ENCODE assay signal across 14 cellular contexts in the genomic region with DNA sequence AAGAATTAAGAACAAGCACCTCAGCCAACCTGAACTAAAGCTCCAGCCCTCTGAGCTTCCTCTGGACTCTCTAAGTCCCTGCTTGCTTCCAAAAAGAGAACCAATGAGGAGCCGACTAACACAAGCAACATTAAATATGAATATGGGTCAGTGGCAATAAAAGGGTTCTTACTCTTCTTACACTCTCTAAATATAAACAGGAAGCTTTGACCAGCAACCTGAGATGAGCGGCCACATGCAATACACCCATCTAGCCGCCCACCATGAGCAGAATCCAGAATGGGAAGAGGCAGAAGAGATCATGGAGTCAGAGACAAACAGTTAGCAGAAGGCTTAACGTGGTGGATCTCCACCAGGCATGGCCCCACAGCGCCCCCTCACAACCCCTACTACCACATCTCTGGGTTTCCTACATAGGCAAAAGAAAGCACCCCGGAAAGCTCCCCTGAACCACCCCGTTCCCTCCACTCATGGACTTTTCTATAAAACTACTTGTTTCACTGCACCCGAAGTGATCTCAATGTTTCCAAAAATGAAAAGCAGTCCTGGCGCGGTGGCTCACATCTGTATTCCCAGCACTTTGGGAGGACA. TPM values are rescaled to one million over a fixed set of nuclear protein-coding genes. Genes with fewer than 3 reads are reported as not detected.
DNase-seq lines count a peak whose midpoint lies in the region; TF ChIP-seq lines count a peak whose summit lies in the region.
"Had no signal": no experiment of that assay in that cellular context is flagged by ENCODE, and none has a peak within 500 bp of the region (broad histone marks: within the 10 kb centered on the region; RNA-seq: fewer than 3 reads in every experiment).

No MANE protein-coding gene starts in this region.

- no peak overlapping the region for H3K27ac Mint-ChIP-seq in T-helper 2 cell treated with Interferon-gamma antibody and Interleukin-4, amounts not matched to agents 5 μg/mL and 100 μg/mL, for 36 hours

- no TSS peak for BruUV-seq in OCI-LY7 (replicated peaks; lab: Mats Ljungman, UMichigan)

- TF ChIP-seq CTCF in OCI-LY7 (conservative IDR thresholded peaks at IDR 0.05; ENCODE audit: low read length) (peak; percentile 35; the same call in 1 of the 2 replicates), esophagus muscularis mucosa (IDR thresholded peaks at IDR 0.05) (no peak), retinal pigment epithelial cell (conservative IDR thresholded peaks at IDR 0.05; ENCODE audit: low read depth, low read length) (peak; percentile 14), foreskin fibroblast (IDR thresholded peaks at IDR 0.05; ENCODE audit: low read depth, low read length) (no peak), GM13977 (IDR thresholded peaks at IDR 0.05; ENCODE audit: extremely low read depth, insufficient read depth, missing control alignments) (no peak)

- no peaks in the 10 kb centered on the region for H3K79me2 ChIP-seq in OCI-LY7 (ENCODE audit: insufficient read depth, low read depth, low read length)

- no peaks in the 10 kb centered on the region for H3K9me3 ChIP-seq in OCI-LY7 (ENCODE audit: low read length)
- no peaks in the 10 kb centered on the region for H3K9me3 ChIP-seq in esophagus muscularis mucosa
- H3K9me3 ChIP-seq: heart left ventricle had no signal

- H2AFZ ChIP-seq in OCI-LY7 (ENCODE audit: low read length), result no peak overlapping the region

- no peaks in the 10 kb centered on the region for H3K36me3 Mint-ChIP-seq in T-helper 2 cell treated with Interferon-gamma antibody and Interleukin-4, amounts not matched to agents 5 μg/mL and 100 μg/mL, for 36 hours (ENCODE audit: low read depth)

- H3K27me3 ChIP-seq in esophagus muscularis mucosa, result no peaks in the 10 kb centered on the region
- H3K27me3 ChIP-seq: heart left ventricle had no signal

- peaks cover 4% of the 10 kb centered on the region for H3K27me3 Mint-ChIP-seq in T-helper 2 cell treated with Interferon-gamma antibody and Interleukin-4, amounts not matched to agents 5 μg/mL and 100 μg/mL, for 36 hours (ENCODE audit: low read depth)

- intact Hi-C loops in OCI-LY7 (cut with micrococcal nuclease; ENCODE audit: unreplicated experiment), result no loop called here
- intact Hi-C loops in esophagus muscularis mucosa (cut with DNase I), result loop anchor here (5.0 kb wide), 2 partner anchors 375 to 455 kb away; no protein-coding TSS in a partner anchor

- H3K4me3 ChIP-seq in OCI-LY7 (ENCODE audit: low read depth, low read length, poor library complexity, severe bottlenecking) (no peak overlapping the region), esophagus muscularis mucosa (no peak overlapping the region), retinal pigment epithelial cell (ENCODE audit: low read length) (no peak overlapping the region), foreskin fibroblast (ENCODE audit: low read depth in 1 of 2, low read length in 2 of 2) (no peak overlapping the region)
- H3K4me3 ChIP-seq: coronary artery had no signal

- TF ChIP-seq EP300 in esophagus muscularis mucosa (IDR thresholded peaks at IDR 0.05), result no peak

- CTCF ChIA-PET in OCI-LY7 (lab: Charles Lee; ENCODE audit: unreplicated experiment), result no interaction called here

- H3K9me3 Mint-ChIP-seq in T-helper 2 cell treated with Interferon-gamma antibody and Interleukin-4, amounts not matched to agents 5 μg/mL and 100 μg/mL, for 36 hours, result no peaks in the 10 kb centered on the region

- peaks cover 14% of the 10 kb centered on the region for H3K4me1 Mint-ChIP-seq in T-helper 2 cell treated with Interferon-gamma antibody and Interleukin-4, amounts not matched to agents 5 μg/mL and 100 μg/mL, for 36 hours (ENCODE audit: low read depth)

- no peak for TF ChIP-seq POLR2A in esophagus muscularis mucosa (IDR thresholded peaks at IDR 0.05; ENCODE audit: low read depth)

- H3K9me2 ChIP-seq in OCI-LY7 (ENCODE audit: insufficient read depth, low read length), result no peaks in the 10 kb centered on the region

- no peaks in the 10 kb centered on the region for H3K36me3 ChIP-seq in OCI-LY7 (ENCODE audit: insufficient read depth, low read length)
- no peaks in the 10 kb centered on the region for H3K36me3 ChIP-seq in esophagus muscularis mucosa
- H3K36me3 ChIP-seq: heart left ventricle had no signal

- H3K27ac ChIP-seq in OCI-LY7 (ENCODE audit: low read depth, low read length, poor library complexity, severe bottlenecking) (no peak overlapping the region), esophagus muscularis mucosa (replicated peaks in 1 of 4) (peak overlapping the region in 2 of 4 donors; percentile 82 to 94)
- H3K27ac ChIP-seq: 22Rv1 had no signal

- in situ Hi-C loops in GM13977 (cut with MboI; ENCODE audit: low pct_unique_long_range_greater_than_20kb, low sequenced_read_pairs, unreplicated experiment), result no loop called here

- H3K4me2 ChIP-seq in OCI-LY7 (ENCODE audit: low read length), result no peak overlapping the region

- WGBS in esophagus muscularis mucosa, result 97% methylated on average over 10 of the region's 10 CpGs

- H4K20me1 ChIP-seq in OCI-LY7 (ENCODE audit: insufficient read depth, low read length), result no peaks in the 10 kb centered on the region

- H3K4me1 ChIP-seq in OCI-LY7 (ENCODE audit: insufficient read depth, low read length, poor library complexity, severe bottlenecking), result peaks cover 19% of the 10 kb centered on the region
- peaks cover 22 to 32% (median 24%) of the 10 kb centered on the region in 4 donors for H3K4me1 ChIP-seq in esophagus muscularis mucosa

- no peak overlapping the region for H3K4me3 Mint-ChIP-seq in T-helper 2 cell treated with Interferon-gamma antibody and Interleukin-4, amounts not matched to agents 5 μg/mL and 100 μg/mL, for 36 hours

- DNase-seq in DMS 273 (lab: John Stamatoyannopoulos, UW; ENCODE audit: unreplicated experiment) (peak; percentile 28), DMS 273 treated with DMSO at 0.1 percent for 48 hours (lab: John Stamatoyannopoulos, UW) (no peak), OCI-LY7 (ENCODE audit: low spot score) (peak; percentile 14), esophagus muscularis mucosa (ENCODE audit: extremely low spot score) (peak; percentile 80), retinal pigment epithelial cell (ENCODE audit: low read depth) (no peak), foreskin fibroblast (no peak), GM13977 (ENCODE audit: low spot score) (no peak)
- no peak for DNase-seq in T-helper 2 cell treated with Interferon-gamma antibody and Interleukin-4, amounts not matched to agents 5 μg/mL and 100 μg/mL, for 36 hours (ENCODE audit: low spot score)
- DNase-seq: GF-D8; heart left ventricle; NCI-H526 treated with DMSO at 0.1 percent for 48 hours; stimulated activated naive CD8-positive, alpha-beta T cell treated with anti-CD3 and anti-CD28 coated beads, Interleukin-15, Interleukin-2, amounts not matched to agents 100 U/mL and 50 U/mL, for 24 hours had no signal

- POLR2A ChIA-PET in OCI-LY7 (lab: Charles Lee), result interaction anchor here (0.8 kb wide), 1 partner anchor 12 kb away, joined by 3 read pairs; no protein-coding TSS in a partner anchor

RNA-seq across cellular contexts. Expression of a gene that starts 59.4 kb away (rescaled TPM):
- 0.05 and 0.19 TPM in 2 replicates for total RNA-seq in OCI-LY7 (2014; rRNA removed; shearing (Covaris generic))
- total RNA-seq in OCI-LY7 (2022) (0.51 and 0.83 TPM in 2 replicates), esophagus muscularis mucosa (100 to 1,000 TPM in 2 of 4 donors, 10 to 100 TPM in 2; 54.4 to 148 (median 113) TPM)

Comparison
In these comparisons a context has a peak if more than half of its experiments do, and no peak if none do; other contexts are left out.
1. DNase-seq: peak in DMS 273 (single experiment), OCI-LY7 (single experiment) and esophagus muscularis mucosa (single experiment); none in DMS 273 treated with DMSO at 0.1 percent for 48 hours (single experiment), retinal pigment epithelial cell (single experiment), foreskin fibroblast (0 of 2), T-helper 2 cell treated with Interferon-gamma antibody and Interleukin-4, amounts not matched to agents 5 μg/mL and 100 μg/mL, for 36 hours (single experiment) and GM13977 (single experiment).
2. CTCF ChIP-seq: peak in OCI-LY7 (single experiment) and retinal pigment epithelial cell (single experiment); none in esophagus muscularis mucosa (0 of 3), foreskin fibroblast (single experiment) and GM13977 (single experiment).
3. RNA of a gene that starts 59.4 kb away (total RNA-seq): 54.4 to 148 TPM in esophagus muscularis mucosa; 0.05 to 0.83 TPM in OCI-LY7; every median in the first group is over 10 times any median in the second.